In genomic region chr2:249538-250042, GRCh38 we compare ENCODE assay signal across 1 cellular context.
A peak's percentile ranks its signal among the peaks of the same experiment; 100 is the strongest.
TF ChIP-seq lines count a peak whose summit lies in the region.

No MANE protein-coding gene starts in this region.

TF ChIP-seq in HepG2, 621 proteins besides CTCF, POLR2A, EP300 and RAD21 (continued from another document and continues in another):
- TF ChIP-seq ATF4 (CRISPR knock-in tag; IDR thresholded peaks at IDR 0.05), result peak in 1 of 2 experiments; percentile 69; a peak in 1 of 4 replicates
- TF ChIP-seq ZNF724P (CRISPR knock-in tag; IDR thresholded peaks at IDR 0.05; ENCODE audit: borderline replicate concordance), result no peak
- TF ChIP-seq RXRA (CRISPR knock-in tag; IDR thresholded peaks at IDR 0.05), result peak; percentile 93; the same call in 1 of the 2 replicates
- peak; percentile 61; the same call in 1 of the 2 replicates for TF ChIP-seq PRMT3 (CRISPR knock-in tag; IDR thresholded peaks at IDR 0.05; ENCODE audit: borderline replicate concordance, low read depth)
- peak; percentile 95; the same call in 1 of the 2 replicates for TF ChIP-seq ZNF512B (CRISPR knock-in tag; IDR thresholded peaks at IDR 0.05; ENCODE audit: borderline replicate concordance)
- TF ChIP-seq ZNF275 (CRISPR knock-in tag; IDR thresholded peaks at IDR 0.05; ENCODE audit: borderline replicate concordance), result peak; percentile 73; the same call in 1 of the 2 replicates
- no peak for TF ChIP-seq NFE2L1 (CRISPR knock-in tag; IDR thresholded peaks at IDR 0.05; ENCODE audit: borderline replicate concordance)
- peak; percentile 77; the same call in 1 of the 2 replicates for TF ChIP-seq AHDC1 (CRISPR knock-in tag; IDR thresholded peaks at IDR 0.05; ENCODE audit: borderline replicate concordance)
- TF ChIP-seq SNRNP70 (IDR thresholded peaks at IDR 0.05; ENCODE audit: low read depth, low read length), result no peak
- TF ChIP-seq UBTF (CRISPR knock-in tag; IDR thresholded peaks at IDR 0.05), result peak; percentile 31; the same call in 1 of the 2 replicates
- no peak for TF ChIP-seq TEAD2 (CRISPR knock-in tag; IDR thresholded peaks at IDR 0.05)
- no peak for TF ChIP-seq ZSCAN30 (CRISPR knock-in tag; IDR thresholded peaks at IDR 0.05)
- peak; percentile 93 for TF ChIP-seq NCOA2 (CRISPR knock-in tag; IDR thresholded peaks at IDR 0.05)
- peak; percentile 85 for TF ChIP-seq MIXL1 (CRISPR knock-in tag; IDR thresholded peaks at IDR 0.05)
- TF ChIP-seq SALL2 (CRISPR knock-in tag; IDR thresholded peaks at IDR 0.05), result 0 out of 2 replicates have a peak, but pooled peaks have one; percentile 30
- peak; percentile 24; the same call in 1 of the 2 replicates for TF ChIP-seq MAFF (IDR thresholded peaks at IDR 0.05; ENCODE audit: low read depth, low read length)
- TF ChIP-seq ZNF710 (CRISPR knock-in tag; IDR thresholded peaks at IDR 0.05; ENCODE audit: borderline replicate concordance), result peak; percentile 96
- peak; percentile 84 for TF ChIP-seq PPARG (CRISPR knock-in tag; conservative IDR thresholded peaks at IDR 0.05)
- TF ChIP-seq ZNF784 (CRISPR knock-in tag; IDR thresholded peaks at IDR 0.05; ENCODE audit: borderline replicate concordance), result no peak
- TF ChIP-seq KLF11 (CRISPR knock-in tag; IDR thresholded peaks at IDR 0.05), result peak; percentile 52; the same call in 1 of the 2 replicates
- no peak for TF ChIP-seq ZNF382 (CRISPR knock-in tag; IDR thresholded peaks at IDR 0.05; ENCODE audit: borderline replicate concordance)
- TF ChIP-seq KDM2A (CRISPR knock-in tag; IDR thresholded peaks at IDR 0.05; ENCODE audit: borderline replicate concordance, low read depth), result peak; percentile 68; the same call in 1 of the 2 replicates
- no peak for TF ChIP-seq ZMYM2 (CRISPR knock-in tag; IDR thresholded peaks at IDR 0.05)
- TF ChIP-seq MAX (IDR thresholded peaks at IDR 0.05), result peak; percentile 90
- peak; percentile 88; the same call in 1 of the 2 replicates for TF ChIP-seq ZNF691 (CRISPR knock-in tag; IDR thresholded peaks at IDR 0.05; ENCODE audit: borderline replicate concordance, low read depth)
- peak; percentile 67; the same call in 1 of the 2 replicates for TF ChIP-seq ZBTB33 (CRISPR knock-in tag; IDR thresholded peaks at IDR 0.05)
- no peak for TF ChIP-seq IRF9 (CRISPR knock-in tag; IDR thresholded peaks at IDR 0.05; ENCODE audit: borderline replicate concordance)
- TF ChIP-seq HDAC1 (CRISPR knock-in tag; IDR thresholded peaks at IDR 0.05), result peak; percentile 85
- TF ChIP-seq ZNF841 (CRISPR knock-in tag; IDR thresholded peaks at IDR 0.05; ENCODE audit: borderline replicate concordance), result no peak
- no peak for TF ChIP-seq BRF2 (CRISPR knock-in tag; IDR thresholded peaks at IDR 0.05)
- TF ChIP-seq SSRP1 (CRISPR knock-in tag; IDR thresholded peaks at IDR 0.05), result no peak
- peak; percentile 38; the same call in 1 of the 2 replicates for TF ChIP-seq NR2C2 (CRISPR knock-in tag; IDR thresholded peaks at IDR 0.05; ENCODE audit: borderline replicate concordance)
- no peak for TF ChIP-seq TRIM24 (CRISPR knock-in tag; IDR thresholded peaks at IDR 0.05)
- TF ChIP-seq SMARCC2 (IDR thresholded peaks at IDR 0.05), result no peak
- peak; percentile 78; the same call in 1 of the 2 replicates for TF ChIP-seq CCDC6 (CRISPR knock-in tag; IDR thresholded peaks at IDR 0.05)
